Comparison of ENCODE assay signal across 19 cellular contexts in genomic region chr7:142460402-142461117, GRCh38.
DNase-seq lines count a peak whose midpoint lies in the region; ATAC-seq and TF ChIP-seq lines count a peak whose summit lies in the region.
"Had no signal": no experiment of that assay in that cellular context is flagged by ENCODE, and none has a peak within 500 bp of the region (broad histone marks: within the 10 kb centered on the region; RNA-seq: fewer than 3 reads in every experiment).

No MANE protein-coding gene starts in this region.

- H4K20me1 ChIP-seq in PC-9 (ENCODE audit: insufficient read depth) (no peaks in the 10 kb centered on the region), smooth muscle cell (ENCODE audit: low read depth) (no peaks in the 10 kb centered on the region)

- no peaks in the 10 kb centered on the region for H3K9me2 ChIP-seq in PC-9 (ENCODE audit: insufficient read depth)

- H3K4me1 Mint-ChIP-seq in activated naive CD4-positive, alpha-beta T cell treated with anti-CD3 and anti-CD28 coated beads, Interleukin-2, amount 10 ng/mL, durations not matched to agents 7 days and 5 days: peaks cover 64% of the 10 kb centered on the region

- no peaks in the 10 kb centered on the region for H3K79me2 ChIP-seq in PC-9 (ENCODE audit: low read depth)
- no peaks in the 10 kb centered on the region for H3K79me2 ChIP-seq in smooth muscle cell (ENCODE audit: low read depth)

- no peaks in the 10 kb centered on the region for H3K9me3 Mint-ChIP-seq in activated naive CD4-positive, alpha-beta T cell treated with anti-CD3 and anti-CD28 coated beads, Interleukin-2, amount 10 ng/mL, durations not matched to agents 7 days and 5 days
- no peaks in the 10 kb centered on the region for H3K9me3 Mint-ChIP-seq in activated naive CD4-positive, alpha-beta T cell treated with anti-CD3 and anti-CD28 coated beads, Interleukin-2, amount 50 U/mL, for 72 hours
- H3K9me3 Mint-ChIP-seq: activated B cell treated with CpG ODN at 0.5 μM for 24 hours; activated CD8-positive, alpha-beta T cell treated with anti-CD3 and anti-CD28 coated beads for 36 hours; activated T-cell treated with anti-CD3 and anti-CD28 coated beads, Interleukin-2, amount 50 U/mL, for 4 hours; stimulated activated effector memory CD8-positive, alpha-beta T cell treated with anti-CD3 and anti-CD28 coated beads, Interleukin-12 subunit alpha, Interleukin-12 subunit beta, amount 100 ng/mL, for 72 hours had no signal

- TF ChIP-seq CTCF in PC-9 (conservative IDR thresholded peaks at IDR 0.05) (no peak), fibroblast of mammary gland (conservative IDR thresholded peaks at IDR 0.05; ENCODE audit: control insufficient read depth, insufficient read depth, low read depth, low read length) (no peak), smooth muscle cell (IDR thresholded peaks at IDR 0.05; ENCODE audit: borderline replicate concordance, insufficient read depth, poor library complexity, severe bottlenecking) (no peak)

- WGBS in smooth muscle cell (ENCODE audit: low lambda C conversion rate): 82% methylated on average over 7 of the region's 7 CpGs

- H3K9me3 ChIP-seq in PC-9 (ENCODE audit: insufficient read depth, low read depth) (peaks cover 2% of the 10 kb centered on the region; the same call in 1 of the 2 replicates), smooth muscle cell (replicated peaks; ENCODE audit: low read depth) (no peaks in the 10 kb centered on the region)
- H3K9me3 ChIP-seq: gastroesophageal sphincter, right lobe of liver, thoracic aorta had no signal

- H3K36me3 Mint-ChIP-seq in activated naive CD4-positive, alpha-beta T cell treated with anti-CD3 and anti-CD28 coated beads, Interleukin-2, amount 10 ng/mL, durations not matched to agents 7 days and 5 days: no peaks in the 10 kb centered on the region
- H3K36me3 Mint-ChIP-seq in activated naive CD4-positive, alpha-beta T cell treated with anti-CD3 and anti-CD28 coated beads, Interleukin-2, amount 50 U/mL, for 72 hours: no peaks in the 10 kb centered on the region
- H3K36me3 Mint-ChIP-seq: stimulated activated effector memory CD8-positive, alpha-beta T cell treated with anti-CD3 and anti-CD28 coated beads, Interleukin-12 subunit alpha, Interleukin-12 subunit beta, amount 100 ng/mL, for 72 hours had no signal

- H3K27ac ChIP-seq in PC-9: no peak overlapping the region
- peak overlapping the region; percentile 91 for H3K27ac ChIP-seq in smooth muscle cell (ENCODE audit: low read depth)
- H3K27ac ChIP-seq: C4-2B, gastroesophageal sphincter, right lobe of liver, thoracic aorta had no signal

- BruUV-seq in PC-9 (replicated peaks; lab: Mats Ljungman, UMichigan): no TSS peak

- no peak overlapping the region for H3K4me3 ChIP-seq in PC-9
- no peak overlapping the region for H3K4me3 ChIP-seq in fibroblast of mammary gland (ENCODE audit: control insufficient read depth, low read depth, low read length)
- no peak overlapping the region for H3K4me3 ChIP-seq in smooth muscle cell
- H3K4me3 ChIP-seq: gastroesophageal sphincter, right lobe of liver, thoracic aorta had no signal

- H3K36me3 ChIP-seq in PC-9 (ENCODE audit: low read depth) (no peaks in the 10 kb centered on the region), smooth muscle cell (ENCODE audit: low read depth) (no peaks in the 10 kb centered on the region)
- H3K36me3 ChIP-seq: gastroesophageal sphincter, right lobe of liver, thoracic aorta had no signal

- POLR2A ChIA-PET in PC-9 (lab: Charles Lee; ENCODE audit: unreplicated experiment): no interaction called here

- no peak for ATAC-seq in activated naive CD4-positive, alpha-beta T cell treated with anti-CD3 and anti-CD28 coated beads, Interleukin-2, amount 50 U/mL, for 72 hours
- ATAC-seq: gastroesophageal sphincter had no signal

- no peak for DNase-seq in activated naive CD4-positive, alpha-beta T cell treated with anti-CD3 and anti-CD28 coated beads, Interleukin-2, amount 10 ng/mL, durations not matched to agents 7 days and 5 days
- no peak for DNase-seq in activated naive CD4-positive, alpha-beta T cell treated with anti-CD3 and anti-CD28 coated beads, Interleukin-2, amount 50 U/mL, for 72 hours (ENCODE audit: low spot score in 2 of 2)
- no peak for DNase-seq in PC-9
- DNase-seq in fibroblast of mammary gland (ENCODE audit: low read depth): peak; percentile 81
- DNase-seq in smooth muscle cell (lab: John Stamatoyannopoulos, UW; ENCODE audit: unreplicated experiment): no peak
- DNase-seq in NCI-H1436 (lab: John Stamatoyannopoulos, UW): no peak
- DNase-seq in NCI-H526 (lab: John Stamatoyannopoulos, UW): no peak
- no peak for DNase-seq in T-helper 1 cell
- DNase-seq: activated B cell treated with CpG ODN at 0.5 μM for 24 hours; activated CD8-positive, alpha-beta T cell treated with anti-CD3 and anti-CD28 coated beads for 36 hours; activated T-cell treated with anti-CD3 and anti-CD28 coated beads, Interleukin-2, amount 50 U/mL, for 4 hours; DMS153; NCI-H187; NCI-H2227 treated with DMSO at 0.1 percent for 48 hours; right lobe of liver had no signal

- no peak overlapping the region for H2AFZ ChIP-seq in PC-9
- H2AFZ ChIP-seq in smooth muscle cell (ENCODE audit: low read depth): no peak overlapping the region

- peaks cover 9% of the 10 kb centered on the region for H3K27me3 Mint-ChIP-seq in activated naive CD4-positive, alpha-beta T cell treated with anti-CD3 and anti-CD28 coated beads, Interleukin-2, amount 10 ng/mL, durations not matched to agents 7 days and 5 days
- H3K27me3 Mint-ChIP-seq: activated CD8-positive, alpha-beta T cell treated with anti-CD3 and anti-CD28 coated beads for 36 hours had no signal

- peaks cover 10% of the 10 kb centered on the region; the same call in 1 of the 2 replicates for H3F3A ChIP-seq in PC-9 (ENCODE audit: insufficient read depth, low read depth)
- no peaks in the 10 kb centered on the region for H3F3A ChIP-seq in smooth muscle cell (ENCODE audit: low read depth)

- H3K4me1 ChIP-seq in PC-9 (replicated peaks; ENCODE audit: insufficient read depth) (peaks cover 26% of the 10 kb centered on the region), smooth muscle cell (ENCODE audit: low read depth) (peaks cover 5% of the 10 kb centered on the region)
- H3K4me1 ChIP-seq: gastroesophageal sphincter, right lobe of liver had no signal

- H3K27me3 ChIP-seq in PC-9 (ENCODE audit: insufficient read depth, low read depth) (no peaks in the 10 kb centered on the region), smooth muscle cell (ENCODE audit: low read depth) (no peaks in the 10 kb centered on the region)
- H3K27me3 ChIP-seq: gastroesophageal sphincter, right lobe of liver had no signal

- H3K4me3 Mint-ChIP-seq in activated naive CD4-positive, alpha-beta T cell treated with anti-CD3 and anti-CD28 coated beads, Interleukin-2, amount 10 ng/mL, durations not matched to agents 7 days and 5 days: no peak overlapping the region
- H3K4me3 Mint-ChIP-seq: activated B cell treated with CpG ODN at 0.5 μM for 24 hours; activated CD8-positive, alpha-beta T cell treated with anti-CD3 and anti-CD28 coated beads for 36 hours; activated T-cell treated with anti-CD3 and anti-CD28 coated beads, Interleukin-2, amount 50 U/mL, for 4 hours had no signal

- H3K27ac Mint-ChIP-seq in activated naive CD4-positive, alpha-beta T cell treated with anti-CD3 and anti-CD28 coated beads, Interleukin-2, amount 10 ng/mL, durations not matched to agents 7 days and 5 days: peak overlapping the region; percentile 12
- H3K27ac Mint-ChIP-seq in activated naive CD4-positive, alpha-beta T cell treated with anti-CD3 and anti-CD28 coated beads, Interleukin-2, amount 50 U/mL, for 72 hours: no peak overlapping the region
- H3K27ac Mint-ChIP-seq: activated B cell treated with CpG ODN at 0.5 μM for 24 hours had no signal

- peak overlapping the region; percentile 5 for H3K9ac ChIP-seq in smooth muscle cell (ENCODE audit: low read depth)

- H3K4me2 ChIP-seq in PC-9 (peak overlapping the region; percentile 56; the same call in 1 of the 2 replicates), smooth muscle cell (peak overlapping the region; percentile 68)

- CTCF ChIA-PET in activated naive CD4-positive, alpha-beta T cell treated with anti-CD3 and anti-CD28 coated beads, Interleukin-2, amount 10 ng/mL, durations not matched to agents 7 days and 5 days (lab: Charles Lee): interaction anchor here (0.9 to 24.1 kb wide), 16 partner anchors 9 to 349 kb away, joined by 3 to 523 read pairs (median 5); no protein-coding TSS in a partner anchor
- CTCF ChIA-PET in PC-9 (lab: Charles Lee): interaction anchor here (0.6 to 4.0 kb wide), 11 partner anchors 11 to 755 kb away, joined by 3 to 25 read pairs (median 7); no protein-coding TSS in a partner anchor

- intact Hi-C loops in PC-9 (cut with micrococcal nuclease; ENCODE audit: unreplicated experiment): no loop called here
